ENCODE assay signal across 23 cellular contexts in the genomic region with DNA sequence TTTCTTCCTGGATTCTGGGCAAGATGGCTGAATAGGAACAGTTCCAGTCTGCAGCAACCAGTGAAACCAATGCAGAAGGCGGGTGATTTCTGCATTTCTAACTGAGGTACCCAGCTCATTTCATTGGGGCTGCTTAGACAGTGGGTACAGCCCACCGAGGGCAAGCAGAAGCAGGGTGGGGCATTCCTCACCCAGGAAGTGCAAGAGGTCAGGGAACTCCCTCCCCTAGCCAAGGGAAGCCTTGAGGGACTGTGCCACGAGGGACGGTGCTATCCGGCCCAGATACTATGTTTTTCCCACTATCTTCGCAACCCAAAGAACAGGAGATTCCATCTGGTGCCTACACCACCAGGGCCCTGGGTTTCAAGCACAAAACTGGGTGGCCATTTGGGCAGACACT.
DNase-seq lines count a peak whose midpoint lies in the region; ATAC-seq and TF ChIP-seq lines count a peak whose summit lies in the region.
"Had no signal": no experiment of that assay in that cellular context is flagged by ENCODE, and none has a peak within 500 bp of the region (broad histone marks: within the 10 kb centered on the region; RNA-seq: fewer than 3 reads in every experiment).

No MANE protein-coding gene starts in this region.

- H3K27me3 Mint-ChIP-seq in IgD-negative memory B cell: peaks cover 2% of the 10 kb centered on the region
- no peaks in the 10 kb centered on the region for H3K27me3 Mint-ChIP-seq in activated naive CD8-positive, alpha-beta T cell treated with anti-CD3 and anti-CD28 coated beads, Interleukin-2, amount 10 ng/mL, durations not matched to agents 7 days and 5 days

- H4K91ac ChIP-seq in neuronal stem cell (ENCODE audit: low read depth, low read length, poor library complexity): no peak overlapping the region

- DNase-seq in activated CD8-positive, alpha-beta memory T cell treated with anti-CD3 and anti-CD28 coated beads, Interleukin-2, amount 50 U/mL, for 48 hours: peak; percentile 55
- no peak for DNase-seq in activated CD8-positive, alpha-beta memory T cell treated with anti-CD3 and anti-CD28 coated beads for 24 hours
- no peak for DNase-seq in activated naive CD8-positive, alpha-beta T cell treated with anti-CD3 and anti-CD28 coated beads, Interleukin-2, amount 10 ng/mL, durations not matched to agents 7 days and 5 days
- DNase-seq in neuronal stem cell (ENCODE audit: low spot score): no peak
- no peak for DNase-seq in NCI-H1417 (lab: John Stamatoyannopoulos, UW)
- DNase-seq in PC-3: no peak
- no peak for DNase-seq in NCI-H1092 (lab: John Stamatoyannopoulos, UW)
- DNase-seq: activated CD4-positive, alpha-beta T cell treated with anti-CD3 and anti-CD28 coated beads for 48 hours; CD4-positive, alpha-beta memory T cell; foreskin fibroblast; NCI-H1092 treated with DMSO at 0.1 percent for 48 hours; NCI-H2107; NCI-H526; stimulated activated CD4-positive, alpha-beta T cell treated with anti-CD3 and anti-CD28 coated beads, Interleukin-4, amount 100 ng/mL, for 4 hours; stimulated activated CD8-positive, alpha-beta memory T cell treated with anti-CD3 and anti-CD28 coated beads, Interleukin-4, amount 100 ng/mL, for 48 hours; T-helper 9 cell; trophoblast cell had no signal

- no peak overlapping the region for H4K8ac ChIP-seq in neuronal stem cell (ENCODE audit: low read depth, low read length)

- H3K9me3 ChIP-seq in neuronal stem cell (replicated peaks in 1 of 2; ENCODE audit: control insufficient read depth in 2 of 2, insufficient read depth in 1 of 2, low read depth in 1 of 2, low read length in 2 of 2): no peaks in the 10 kb centered on the region
- no peaks in the 10 kb centered on the region for H3K9me3 ChIP-seq in PC-3 (ENCODE audit: low read length)
- H3K9me3 ChIP-seq: SJSA1 had no signal

- H3K79me1 ChIP-seq in neuronal stem cell (ENCODE audit: low read depth, low read length): no peaks in the 10 kb centered on the region

- no peak overlapping the region for H2BK15ac ChIP-seq in neuronal stem cell (ENCODE audit: low read length)

- peaks cover 13% of the 10 kb centered on the region for H3K36me3 Mint-ChIP-seq in IgD-negative memory B cell
- H3K36me3 Mint-ChIP-seq in activated naive CD8-positive, alpha-beta T cell treated with anti-CD3 and anti-CD28 coated beads, Interleukin-2, amount 10 ng/mL, durations not matched to agents 7 days and 5 days: peaks cover 37% of the 10 kb centered on the region

- peak overlapping the region; percentile 53 to 88 (median 71) for H3K4me3 Mint-ChIP-seq in IgD-negative memory B cell
- H3K4me3 Mint-ChIP-seq in activated naive CD8-positive, alpha-beta T cell treated with anti-CD3 and anti-CD28 coated beads, Interleukin-2, amount 10 ng/mL, durations not matched to agents 7 days and 5 days: peak overlapping the region; percentile 71
- H3K4me3 Mint-ChIP-seq: H9 had no signal

- H3K27ac ChIP-seq in neuronal stem cell (replicated peaks; ENCODE audit: low read length): no peak overlapping the region
- H3K27ac ChIP-seq in PC-3 (ENCODE audit: low read length): no peak overlapping the region
- H3K27ac ChIP-seq: KMS-11, PC-9, SJSA1 had no signal

- peaks cover 53 to 64% (median 56%) of the 10 kb centered on the region in 3 donors for H3K4me1 Mint-ChIP-seq in IgD-negative memory B cell
- peaks cover 48% of the 10 kb centered on the region for H3K4me1 Mint-ChIP-seq in activated naive CD8-positive, alpha-beta T cell treated with anti-CD3 and anti-CD28 coated beads, Interleukin-2, amount 10 ng/mL, durations not matched to agents 7 days and 5 days

- no peak for TF ChIP-seq CTCF in PC-3 (conservative IDR thresholded peaks at IDR 0.05; ENCODE audit: low read depth, low read length)

- no TSS peak for BruUV-seq in PC-3 (replicated peaks; lab: Mats Ljungman, UMichigan)

- no peak overlapping the region for H3K14ac ChIP-seq in neuronal stem cell (ENCODE audit: low read length)

- no peak overlapping the region for H2AK5ac ChIP-seq in neuronal stem cell (ENCODE audit: low read depth, low read length)

- no peaks in the 10 kb centered on the region for H3K27me3 ChIP-seq in neuronal stem cell (ENCODE audit: control insufficient read depth in 3 of 3, insufficient read depth in 3 of 3, low read depth in 1 of 3, low read length in 3 of 3)
- H3K27me3 ChIP-seq in PC-3 (ENCODE audit: low read length): no peaks in the 10 kb centered on the region
- H3K27me3 ChIP-seq: SJSA1 had no signal

- H3K79me2 ChIP-seq in PC-3 (ENCODE audit: low read length): no peaks in the 10 kb centered on the region

- no peaks in the 10 kb centered on the region for H4K20me1 ChIP-seq in PC-3 (ENCODE audit: low read length)

- POLR2A ChIA-PET in activated naive CD8-positive, alpha-beta T cell treated with anti-CD3 and anti-CD28 coated beads, Interleukin-2, amount 10 ng/mL, durations not matched to agents 7 days and 5 days (lab: Charles Lee): interaction anchor here (1.2 to 1.4 kb wide), 2 partner anchors 61 to 120 kb away, joined by 3 to 6 read pairs; partner anchors contain the start of gene VAV3
- POLR2A ChIA-PET in PC-3 (lab: Charles Lee; ENCODE audit: unreplicated experiment): no interaction called here

- no peak overlapping the region for H3K18ac ChIP-seq in neuronal stem cell (ENCODE audit: low read length)

- H3K9me2 ChIP-seq in PC-3 (replicated peaks; ENCODE audit: low read length): no peaks in the 10 kb centered on the region

- H2AFZ ChIP-seq in neuronal stem cell (ENCODE audit: low read length) (peak overlapping the region; percentile 43), PC-3 (ENCODE audit: low read length) (no peak overlapping the region)
- H2AFZ ChIP-seq: PC-9 had no signal

- H3K23ac ChIP-seq in neuronal stem cell (ENCODE audit: low read depth, low read length, poor library complexity): no peak overlapping the region

- H3K27ac Mint-ChIP-seq in IgD-negative memory B cell: peak overlapping the region; percentile 20 to 91 (median 90)
- H3K27ac Mint-ChIP-seq in activated naive CD8-positive, alpha-beta T cell treated with anti-CD3 and anti-CD28 coated beads, Interleukin-2, amount 10 ng/mL, durations not matched to agents 7 days and 5 days: peak overlapping the region; percentile 80
- H3K27ac Mint-ChIP-seq: activated T-helper 2 cell treated with anti-CD3 and anti-CD28 coated beads, Interferon-gamma antibody, Interleukin-2, Interleukin-4, amounts not matched to agents 10 μg/mL and 5 μg/mL and 100 μg/mL, durations not matched to agents 14 hours and 24 hours and 36 hours had no signal

- no peak overlapping the region for H2BK120ac ChIP-seq in neuronal stem cell (ENCODE audit: low read depth, low read length)

- no peak overlapping the region for H2BK5ac ChIP-seq in neuronal stem cell (ENCODE audit: low read length)

- H3K4me1 ChIP-seq in neuronal stem cell (ENCODE audit: control insufficient read depth in 2 of 2, insufficient read depth in 1 of 2, low read depth in 1 of 2, low read length in 2 of 2) (no peaks in the 10 kb centered on the region), PC-3 (ENCODE audit: insufficient read depth, low read length) (0 out of 2 replicates have a peak, but pooled peaks cover 5% of the 10 kb centered on the region)
- H3K4me1 ChIP-seq: SJSA1 had no signal

- no peak overlapping the region for H2BK12ac ChIP-seq in neuronal stem cell (ENCODE audit: low read length)

- H3K9me3 Mint-ChIP-seq in IgD-negative memory B cell: peaks cover 2 to 12% (median 6%) of the 10 kb centered on the region in 3 donors
- H3K9me3 Mint-ChIP-seq in activated naive CD8-positive, alpha-beta T cell treated with anti-CD3 and anti-CD28 coated beads, Interleukin-2, amount 10 ng/mL, durations not matched to agents 7 days and 5 days: peaks cover 14% of the 10 kb centered on the region

- H3K36me3 ChIP-seq in neuronal stem cell (replicated peaks in 1 of 2; ENCODE audit: control insufficient read depth in 2 of 2, insufficient read depth in 2 of 2, low read length in 2 of 2) (no peaks in the 10 kb centered on the region), PC-3 (ENCODE audit: low read depth, low read length) (no peaks in the 10 kb centered on the region)
- H3K36me3 ChIP-seq: SJSA1 had no signal

- H3K4ac ChIP-seq in neuronal stem cell (ENCODE audit: low read length): no peak overlapping the region

- ATAC-seq in activated naive CD8-positive, alpha-beta T cell treated with anti-CD3 and anti-CD28 coated beads, Interleukin-2, amount 10 ng/mL, durations not matched to agents 7 days and 5 days (ENCODE audit: low read depth): no peak
- ATAC-seq in PC-3: no peak

- H3K4me3 ChIP-seq in neuronal stem cell (ENCODE audit: low read length in 2 of 2) (no peak overlapping the region), PC-3 (ENCODE audit: low read length) (no peak overlapping the region)
- H3K4me3 ChIP-seq: PC-9, SJSA1 had no signal

- CTCF ChIA-PET in PC-3 (lab: Charles Lee): no interaction called here

- no peak overlapping the region for H3K9ac ChIP-seq in neuronal stem cell (ENCODE audit: low read depth, low read length, poor library complexity)
- no peak overlapping the region for H3K9ac ChIP-seq in PC-3 (ENCODE audit: low read length)
- H3K9ac ChIP-seq: KMS-11 had no signal

- intact Hi-C loops in PC-3 (cut with micrococcal nuclease): no loop called here

- no peaks in the 10 kb centered on the region for H3F3A ChIP-seq in PC-3 (ENCODE audit: low read length, unreplicated experiment)

- no CpG with 5 or more reads among the region's 6 CpGs for WGBS in neuronal stem cell (ENCODE audit: extremely low coverage in 2 of 2, insufficient read length in 2 of 2, insufficient replicate concordance in 1 of 2), 2 donors

- H3K4me2 ChIP-seq in neuronal stem cell (ENCODE audit: insufficient read depth, low read length, poor library complexity, severe bottlenecking): no peak overlapping the region
- H3K4me2 ChIP-seq in PC-3 (ENCODE audit: low read length): no peak overlapping the region
- H3K4me2 ChIP-seq: KMS-11, PC-9 had no signal
